ENCODE assay signal across 8 cellular contexts in genomic region chr14:49861581-49861922, GRCh38. TPM values are rescaled to one million over a fixed set of nuclear protein-coding genes. Genes with fewer than 3 reads are reported as not detected.
DNase-seq lines count a peak whose midpoint lies in the region; ATAC-seq and TF ChIP-seq lines count a peak whose summit lies in the region.

No MANE protein-coding gene starts in this region.

- RAD21 ChIA-PET in HCT116 (lab: Charles Lee; ENCODE audit: low non-redundant PET in 1 of 2, low total read pairs in 2 of 2, uncharacterized antibody in 2 of 2, unreplicated experiment in 2 of 2), result interaction anchor here in 1 of 2 experiments (1.3 kb wide), 1 partner anchor 9 kb away, joined by 3 read pairs; the partner anchor contains the start of gene NEMF

- H3K4me1 ChIP-seq in HCT116 (ENCODE audit: control insufficient read depth in 1 of 2, insufficient read depth in 2 of 2, low read length in 2 of 2) (peaks cover 9 to 36% of the 10 kb centered on the region in 2 experiments; a peak in 3 of 4 replicates), mucosa of descending colon (ENCODE audit: low read depth) (no peaks in the 10 kb centered on the region)

- intact Hi-C loops in HCT116 (cut with micrococcal nuclease), result loop anchor here (5.0 to 10.0 kb wide), 2 partner anchors 453 to 671 kb away; partner anchors contain the start of genes DMAC2L, L2HGDH and MAP4K5
- intact Hi-C loops in mucosa of descending colon (cut with DNase I, micrococcal nuclease), result loop anchor here (5.0 to 10.0 kb wide), 3 partner anchors 183 to 373 kb away; partner anchors contain the start of gene SOS2 (in 1 of the 2)

- DNase-seq in COLO829 (ENCODE audit: low spot score), result peak; percentile 39
- DNase-seq in HCT116 (ENCODE audit: low read depth, low spot score), result no peak
- peak; percentile 77 for DNase-seq in NCI-H82 (lab: John Stamatoyannopoulos, UW)
- peak; percentile 86 for DNase-seq in activated CD8-positive, alpha-beta memory T cell treated with anti-CD3 and anti-CD28 coated beads for 24 hours
- no peak for DNase-seq in epithelial cell of prostate (ENCODE audit: low read depth, low spot score)
- peak; percentile 68 to 73 (median 73) for DNase-seq in mucosa of descending colon
- peak; percentile 33 for DNase-seq in stimulated activated CD8-positive, alpha-beta memory T cell treated with anti-CD3 and anti-CD28 coated beads, Interleukin-7, amount 100 ng/mL, for 24 hours (ENCODE audit: low read depth)

- no peaks in the 10 kb centered on the region for H4K20me1 ChIP-seq in HCT116 (ENCODE audit: insufficient read depth)

- H3K9me3 ChIP-seq in HCT116 (ENCODE audit: control insufficient read depth in 1 of 2, insufficient read depth in 1 of 2, low read depth in 1 of 2, low read length in 2 of 2), result no peaks in the 10 kb centered on the region
- H3K9me3 ChIP-seq in mucosa of descending colon, result no peaks in the 10 kb centered on the region

- H2AFZ ChIP-seq in HCT116 (ENCODE audit: low read depth, low read length, poor library complexity, severe bottlenecking), result peak overlapping the region; percentile 100

- no TSS peak for BruUV-seq in HCT116 (replicated peaks; lab: Mats Ljungman, UMichigan)

- H3K27ac ChIP-seq in HCT116 (ENCODE audit: low read depth, low read length) (peak overlapping the region; percentile 74), epithelial cell of prostate (peak overlapping the region; percentile 94)

- peak overlapping the region; percentile 98 for H3K4me2 ChIP-seq in HCT116 (ENCODE audit: low read length)

- POLR2A ChIA-PET in HCT116 (lab: Charles Lee), result interaction anchor here (1.0 to 1.6 kb wide), 4 partner anchors 9 to 241 kb away, joined by 3 to 8 read pairs (median 4); partner anchors contain the start of genes MGAT2, NEMF and RPL36AL

- H3K27me3 ChIP-seq in HCT116 (ENCODE audit: insufficient read depth, low read length), result no peaks in the 10 kb centered on the region

- peak; percentile 16 for ATAC-seq in HCT116
- peak; percentile 29 for ATAC-seq in mucosa of descending colon
- no peak for ATAC-seq in GM19035 (IDR thresholded peaks at IDR 0.05; ENCODE audit: unreplicated experiment)

- TF ChIP-seq RAD21 in HCT116 (IDR thresholded peaks at IDR 0.05; ENCODE audit: low read depth), result no peak

- CTCF ChIA-PET in HCT116 (lab: Charles Lee), result interaction anchor here (0.9 to 4.6 kb wide), 17 partner anchors 9 to 449 kb away, joined by 3 to 76 read pairs (median 4); partner anchors contain the start of gene NEMF

- no peak for TF ChIP-seq CTCF in HCT116 (IDR thresholded peaks at IDR 0.05 in 2 of 3, conservative IDR thresholded peaks at IDR 0.05 in 1 of 3; ENCODE audit: borderline replicate concordance in 1 of 3, insufficient read depth in 1 of 3, low read depth in 2 of 3, low read length in 2 of 3)
- TF ChIP-seq CTCF in mucosa of descending colon (IDR thresholded peaks at IDR 0.05), result no peak

- H3K9ac ChIP-seq in HCT116 (ENCODE audit: low read length), result peak overlapping the region; percentile 77

- no peak for TF ChIP-seq POLR2A in HCT116 (IDR thresholded peaks at IDR 0.05; ENCODE audit: borderline replicate concordance, extremely low read depth, insufficient read depth, insufficient read length)

- H3K4me3 ChIP-seq in HCT116 (replicated peaks in 1 of 2; ENCODE audit: low read depth in 1 of 2, low read length in 2 of 2) (peak overlapping the region; percentile 77 to 80), mucosa of descending colon (peak overlapping the region; percentile 12)

- H3K36me3 ChIP-seq in HCT116 (ENCODE audit: control insufficient read depth in 1 of 2, insufficient read depth in 2 of 2, low read length in 2 of 2) (no peaks in the 10 kb centered on the region), mucosa of descending colon (ENCODE audit: low read depth) (no peaks in the 10 kb centered on the region)

- no peaks in the 10 kb centered on the region for H3K9me2 ChIP-seq in HCT116 (ENCODE audit: insufficient read depth)

- no peaks in the 10 kb centered on the region for H3K79me2 ChIP-seq in HCT116 (ENCODE audit: insufficient read depth, low read length)

TF ChIP-seq in HCT116, 20 proteins besides CTCF, POLR2A, EP300 and RAD21:
- TF ChIP-seq POLR2AphosphoS5 (IDR thresholded peaks at IDR 0.05; ENCODE audit: low read depth, low read length) (no peak), EZH2phosphoT487 (IDR thresholded peaks at IDR 0.05; ENCODE audit: borderline replicate concordance) (no peak), SRF (IDR thresholded peaks at IDR 0.05; ENCODE audit: low read depth) (peak; percentile 85)

RNA-seq across cellular contexts. Expression of gene NEMF, which starts 9.0 kb away (rescaled TPM):
- total RNA-seq in HCT116 (2021; ENCODE audit: unreplicated experiment), result 57.7 TPM
- 21.6 and 26.1 TPM in 2 replicates for polyA plus RNA-seq in HCT116 (2012)
- total RNA-seq in mucosa of descending colon, result 10 to 100 TPM; 54.8 to 68.9 (median 66.6) TPM

RNA-seq across cellular contexts. Expression of gene ARF6, which starts 31.3 kb away (rescaled TPM):
- total RNA-seq in HCT116 (2021; ENCODE audit: unreplicated experiment) (88.8 TPM), mucosa of descending colon (100 to 1,000 TPM in 2 of 3 donors, 10 to 100 TPM in 1; 84.3 to 125 (median 123) TPM)
- polyA plus RNA-seq in HCT116 (2012), result 40.5 and 43.0 TPM in 2 replicates

Comparison
In these comparisons a context has a peak if more than half of its experiments do, and no peak if none do; other contexts are left out.
1. DNase-seq: peak in COLO829 (single experiment), NCI-H82 (single experiment), activated CD8-positive, alpha-beta memory T cell treated with anti-CD3 and anti-CD28 coated beads for 24 hours (single experiment), mucosa of descending colon (3 of 3) and stimulated activated CD8-positive, alpha-beta memory T cell treated with anti-CD3 and anti-CD28 coated beads, Interleukin-7, amount 100 ng/mL, for 24 hours (single experiment); none in HCT116 (single experiment) and epithelial cell of prostate (single experiment).